In genomic region chr2:2613279-2614199, GRCh38 we compare ENCODE assay signal across 1 cellular context.
TF ChIP-seq lines count a peak whose summit lies in the region.

No MANE protein-coding gene starts in this region.

TF ChIP-seq in K562, 482 proteins besides CTCF, POLR2A, EP300 and RAD21 (continued from another document and continues in another):
- TF ChIP-seq POLR3A (IDR thresholded peaks at IDR 0.05; ENCODE audit: borderline replicate concordance, extremely low read depth, insufficient read depth, insufficient read length) (no peak), ELK1 (CRISPR knock-in tag; IDR thresholded peaks at IDR 0.05) (no peak), ZNF444 (CRISPR knock-in tag; IDR thresholded peaks at IDR 0.05) (no peak), THRB (CRISPR knock-in tag; conservative IDR thresholded peaks at IDR 0.05) (no peak), MXD1 (CRISPR knock-in tag; IDR thresholded peaks at IDR 0.05; ENCODE audit: borderline replicate concordance, poor library complexity, severe bottlenecking) (no peak), ATF2 (CRISPR knock-in tag; IDR thresholded peaks at IDR 0.05) (no peak), ZBTB8A (IDR thresholded peaks at IDR 0.05; ENCODE audit: partially characterized antibody) (no peak), HIVEP1 (CRISPR knock-in tag; IDR thresholded peaks at IDR 0.05) (no peak), BCLAF1 (IDR thresholded peaks at IDR 0.05; ENCODE audit: borderline replicate concordance in 1 of 2, control insufficient read depth in 1 of 2, low read depth in 2 of 2, low read length in 1 of 2) (0 out of 4 replicates have a peak, but pooled peaks of 1 of the 2 experiments have one; percentile 59), ZNF740 (CRISPR knock-in tag; IDR thresholded peaks at IDR 0.05) (no peak), ZNF740 (tag; IDR thresholded peaks at IDR 0.05) (no peak), NFYB (IDR thresholded peaks at IDR 0.05; ENCODE audit: extremely low read depth, insufficient read length) (no peak), ZNF41 (CRISPR knock-in tag; conservative IDR thresholded peaks at IDR 0.05) (no peak), SFPQ (IDR thresholded peaks at IDR 0.05; ENCODE audit: low read depth, low read length) (no peak), ZNF134 (CRISPR knock-in tag; conservative IDR thresholded peaks at IDR 0.05) (0 out of 2 replicates have a peak, but pooled peaks have one; percentile 43), RBM15 (IDR thresholded peaks at IDR 0.05; ENCODE audit: insufficient read depth, low read length) (no peak), FOXA3 (CRISPR knock-in tag; conservative IDR thresholded peaks at IDR 0.05 in 1 of 2, IDR thresholded peaks at IDR 0.05 in 1 of 2) (no peak), ZNF586 (CRISPR knock-in tag; conservative IDR thresholded peaks at IDR 0.05) (no peak), ZNF436 (CRISPR knock-in tag; IDR thresholded peaks at IDR 0.05) (no peak), RCOR1 (IDR thresholded peaks at IDR 0.05; ENCODE audit: borderline replicate concordance in 1 of 2, low read depth in 2 of 2, low read length in 2 of 2) (peak in 1 of 2 experiments; percentile 61; a peak in 1 of 4 replicates), BACH1 (tag; IDR thresholded peaks at IDR 0.05) (no peak), LCOR (CRISPR knock-in tag; IDR thresholded peaks at IDR 0.05) (peak; percentile 74; the same call in 1 of the 2 replicates), SMARCC2 (IDR thresholded peaks at IDR 0.05; ENCODE audit: low read depth) (no peak), DEAF1 (CRISPR knock-in tag; IDR thresholded peaks at IDR 0.05) (no peak), RBFOX2 (IDR thresholded peaks at IDR 0.05; ENCODE audit: low read depth, low read length) (peak; percentile 75), SAFB (IDR thresholded peaks at IDR 0.05; ENCODE audit: borderline replicate concordance, low read depth, low read length) (no peak), KLF13 (tag; IDR thresholded peaks at IDR 0.05; ENCODE audit: borderline replicate concordance, low read depth) (0 out of 2 replicates have a peak, but pooled peaks have one; percentile 42), ZNF347 (CRISPR knock-in tag; IDR thresholded peaks at IDR 0.05; ENCODE audit: low read depth) (no peak), ZFP30 (CRISPR knock-in tag; IDR thresholded peaks at IDR 0.05; ENCODE audit: borderline replicate concordance) (no peak), GATA2 (CRISPR knock-in tag; IDR thresholded peaks at IDR 0.05) (no peak), SMAD4 (CRISPR knock-in tag; conservative IDR thresholded peaks at IDR 0.05) (no peak), ZBTB33 (CRISPR knock-in tag; IDR thresholded peaks at IDR 0.05) (no peak), EP400 (IDR thresholded peaks at IDR 0.05) (0 out of 2 replicates have a peak, but pooled peaks have one; percentile 6), REST (CRISPR knock-in tag; IDR thresholded peaks at IDR 0.05; ENCODE audit: low read depth) (no peak)
